10 cellular contexts compared by ENCODE assay signal in the genomic region with DNA sequence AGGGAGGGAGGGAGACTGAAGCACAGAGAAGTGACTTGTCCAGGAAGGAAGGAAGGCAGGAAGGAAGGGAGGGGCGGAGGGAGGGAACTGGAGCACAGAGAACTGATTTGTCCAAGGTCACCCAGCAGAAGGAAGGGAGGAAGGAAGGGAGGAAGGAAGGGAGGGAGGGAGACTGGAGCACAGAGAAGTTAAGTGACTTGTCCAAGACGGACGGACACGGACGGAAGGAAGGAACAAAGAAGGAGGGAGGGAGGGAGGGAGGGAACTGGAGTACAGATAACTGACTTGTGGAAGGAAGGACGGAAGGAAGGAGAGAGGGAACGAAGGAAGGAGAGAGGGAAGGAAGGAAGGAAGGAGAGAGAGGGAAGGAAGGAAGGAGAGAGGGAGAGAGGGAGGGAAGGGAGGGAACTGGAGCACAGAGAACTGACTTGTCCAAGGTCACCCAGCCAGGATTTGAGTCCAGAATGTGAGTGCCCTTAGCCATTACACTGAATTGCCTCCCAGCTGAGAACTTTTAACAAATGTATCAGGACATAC. TPM values are rescaled to one million over a fixed set of nuclear protein-coding genes. Genes with fewer than 3 reads are reported as not detected.
DNase-seq lines count a peak whose midpoint lies in the region; ATAC-seq and TF ChIP-seq lines count a peak whose summit lies in the region.
"Had no signal": no experiment of that assay in that cellular context is flagged by ENCODE, and none has a peak within 500 bp of the region (broad histone marks: within the 10 kb centered on the region; RNA-seq: fewer than 3 reads in every experiment).

No MANE protein-coding gene starts in this region.

- H3K4me2 ChIP-seq in fibroblast of lung (ENCODE audit: extremely low read depth, insufficient read depth, low read length) = no peak overlapping the region

- no peaks in the 10 kb centered on the region for H3K9me3 Mint-ChIP-seq in activated CD8-positive, alpha-beta T cell treated with anti-CD3 and anti-CD28 coated beads for 36 hours
- H3K9me3 Mint-ChIP-seq in activated CD8-positive, alpha-beta T cell treated with anti-CD3 and anti-CD28 coated beads, Interleukin-2, amount 10 ng/mL, durations not matched to agents 7 days and 5 days (ENCODE audit: insufficient read depth) = no peaks in the 10 kb centered on the region
- no peaks in the 10 kb centered on the region for H3K9me3 Mint-ChIP-seq in chondrocyte (ENCODE audit: low read depth)

- no peak overlapping the region for H3K27ac Mint-ChIP-seq in activated CD8-positive, alpha-beta T cell treated with anti-CD3 and anti-CD28 coated beads for 36 hours
- H3K27ac Mint-ChIP-seq in activated CD8-positive, alpha-beta T cell treated with anti-CD3 and anti-CD28 coated beads, Interleukin-2, amount 10 ng/mL, durations not matched to agents 7 days and 5 days = no peak overlapping the region
- H3K27ac Mint-ChIP-seq in chondrocyte (ENCODE audit: unreplicated experiment) = no peak overlapping the region

- no peak for DNase-seq in activated CD8-positive, alpha-beta T cell treated with anti-CD3 and anti-CD28 coated beads for 36 hours
- no peak for DNase-seq in activated CD8-positive, alpha-beta T cell treated with anti-CD3 and anti-CD28 coated beads, Interleukin-2, amount 10 ng/mL, durations not matched to agents 7 days and 5 days
- DNase-seq in RKO (ENCODE audit: low spot score) = peak; percentile 84
- no peak for DNase-seq in fibroblast of lung (ENCODE audit: low read depth in 2 of 2)
- no peak for DNase-seq in stomach
- no peak for DNase-seq in SIG-M5 (lab: John Stamatoyannopoulos, UW)
- DNase-seq in chondrocyte (ENCODE audit: low spot score) = no peak
- DNase-seq: heart right ventricle, NCI-H2029 treated with DMSO at 0.1 percent for 48 hours had no signal

- H3K9ac ChIP-seq in fibroblast of lung (ENCODE audit: insufficient read depth, low read length) = no peak overlapping the region

- CTCF ChIA-PET in activated CD8-positive, alpha-beta T cell treated with anti-CD3 and anti-CD28 coated beads for 36 hours (lab: Charles Lee) = no interaction called here
- CTCF ChIA-PET in activated CD8-positive, alpha-beta T cell treated with anti-CD3 and anti-CD28 coated beads, Interleukin-2, amount 10 ng/mL, durations not matched to agents 7 days and 5 days (lab: Charles Lee) = no interaction called here

- no peak for TF ChIP-seq POLR2A in stomach (IDR thresholded peaks at IDR 0.05)

- peaks cover 24% of the 10 kb centered on the region for H3K36me3 Mint-ChIP-seq in activated CD8-positive, alpha-beta T cell treated with anti-CD3 and anti-CD28 coated beads for 36 hours (ENCODE audit: low read depth)
- peaks cover 2% of the 10 kb centered on the region for H3K36me3 Mint-ChIP-seq in activated CD8-positive, alpha-beta T cell treated with anti-CD3 and anti-CD28 coated beads, Interleukin-2, amount 10 ng/mL, durations not matched to agents 7 days and 5 days (ENCODE audit: low read depth)
- no peaks in the 10 kb centered on the region for H3K36me3 Mint-ChIP-seq in chondrocyte (ENCODE audit: low read depth)

- H3K36me3 ChIP-seq in fibroblast of lung (ENCODE audit: control insufficient read depth, insufficient read depth, low read length) (no peaks in the 10 kb centered on the region), stomach (no peaks in the 10 kb centered on the region)
- H3K36me3 ChIP-seq: heart right ventricle had no signal

- POLR2A ChIA-PET in activated CD8-positive, alpha-beta T cell treated with anti-CD3 and anti-CD28 coated beads for 36 hours (lab: Charles Lee) = interaction anchor here (0.6 kb wide), 2 partner anchors 10 to 873 kb away, joined by 3 to 4 read pairs; no protein-coding TSS in a partner anchor
- POLR2A ChIA-PET in activated CD8-positive, alpha-beta T cell treated with anti-CD3 and anti-CD28 coated beads, Interleukin-2, amount 10 ng/mL, durations not matched to agents 7 days and 5 days (lab: Charles Lee) = no interaction called here

- peaks cover 3% of the 10 kb centered on the region for H3K4me1 ChIP-seq in fibroblast of lung (ENCODE audit: control insufficient read depth, extremely low read depth, insufficient read depth, low read length)
- peaks cover 0 to 32% (median 25%) of the 10 kb centered on the region in 4 donors for H3K4me1 ChIP-seq in stomach

- no peak for ATAC-seq in activated CD8-positive, alpha-beta T cell treated with anti-CD3 and anti-CD28 coated beads for 36 hours
- ATAC-seq in activated CD8-positive, alpha-beta T cell treated with anti-CD3 and anti-CD28 coated beads, Interleukin-2, amount 10 ng/mL, durations not matched to agents 7 days and 5 days = no peak
- ATAC-seq in HG03342 (IDR thresholded peaks at IDR 0.05; ENCODE audit: unreplicated experiment) = no peak

- no peaks in the 10 kb centered on the region for H3K79me2 ChIP-seq in fibroblast of lung (ENCODE audit: control insufficient read depth, insufficient read depth, low read length)

- H2AFZ ChIP-seq in fibroblast of lung (ENCODE audit: low read length) = peak overlapping the region; percentile 46

- H3K4me3 Mint-ChIP-seq in activated CD8-positive, alpha-beta T cell treated with anti-CD3 and anti-CD28 coated beads for 36 hours = peak overlapping the region; percentile 98
- no peak overlapping the region for H3K4me3 Mint-ChIP-seq in activated CD8-positive, alpha-beta T cell treated with anti-CD3 and anti-CD28 coated beads, Interleukin-2, amount 10 ng/mL, durations not matched to agents 7 days and 5 days
- no peak overlapping the region for H3K4me3 Mint-ChIP-seq in chondrocyte (ENCODE audit: unreplicated experiment)

- intact Hi-C loops in activated CD8-positive, alpha-beta T cell treated with anti-CD3 and anti-CD28 coated beads for 36 hours (cut with micrococcal nuclease) = no loop called here
- intact Hi-C loops in stomach (cut with DNase I; ENCODE audit: low total_unique reads) = no loop called here

- H3K27me3 Mint-ChIP-seq in activated CD8-positive, alpha-beta T cell treated with anti-CD3 and anti-CD28 coated beads for 36 hours = peaks cover 2% of the 10 kb centered on the region
- H3K27me3 Mint-ChIP-seq in activated CD8-positive, alpha-beta T cell treated with anti-CD3 and anti-CD28 coated beads, Interleukin-2, amount 10 ng/mL, durations not matched to agents 7 days and 5 days (ENCODE audit: low read depth) = peaks cover 2% of the 10 kb centered on the region
- H3K27me3 Mint-ChIP-seq in chondrocyte (ENCODE audit: low read depth) = no peaks in the 10 kb centered on the region

- no peak for TF ChIP-seq CTCF in activated CD8-positive, alpha-beta T cell treated with anti-CD3 and anti-CD28 coated beads for 36 hours (IDR thresholded peaks at IDR 0.05)
- TF ChIP-seq CTCF in fibroblast of lung (conservative IDR thresholded peaks at IDR 0.05 in 1 of 2, IDR thresholded peaks at IDR 0.05 in 1 of 2; ENCODE audit: low read depth in 1 of 2, low read length in 2 of 2) (no peak), stomach (IDR thresholded peaks at IDR 0.05) (no peak), chondrocyte (IDR thresholded peaks at IDR 0.05) (no peak)

- no peak overlapping the region for H3K4me3 ChIP-seq in fibroblast of lung (replicated peaks in 1 of 4; ENCODE audit: control extremely low read depth in 1 of 4, insufficient read depth in 1 of 4, low read depth in 3 of 4, low read length in 4 of 4)
- H3K4me3 ChIP-seq in stomach = peak overlapping the region in 3 of 4 donors; percentile 75 to 85 (median 78)

- H3K9me3 ChIP-seq in fibroblast of lung (ENCODE audit: control insufficient read depth, insufficient read depth, low read depth, low read length) (no peaks in the 10 kb centered on the region), stomach (no peaks in the 10 kb centered on the region)
- H3K9me3 ChIP-seq: heart right ventricle had no signal

- H3K27ac ChIP-seq in fibroblast of lung (ENCODE audit: insufficient read depth, low read length) (no peak overlapping the region), stomach (peak overlapping the region in 4 of 5 donors; percentile 28 to 84 (median 76))

- TF ChIP-seq EP300 in stomach (IDR thresholded peaks at IDR 0.05) = no peak

- peaks cover 28% of the 10 kb centered on the region for H3K4me1 Mint-ChIP-seq in activated CD8-positive, alpha-beta T cell treated with anti-CD3 and anti-CD28 coated beads for 36 hours (ENCODE audit: low read depth)
- H3K4me1 Mint-ChIP-seq in activated CD8-positive, alpha-beta T cell treated with anti-CD3 and anti-CD28 coated beads, Interleukin-2, amount 10 ng/mL, durations not matched to agents 7 days and 5 days (ENCODE audit: low read depth) = peaks cover 25% of the 10 kb centered on the region
- peaks cover 20% of the 10 kb centered on the region for H3K4me1 Mint-ChIP-seq in chondrocyte (ENCODE audit: low read depth)

- 20 to 38% (median 28%) methylated on average over 7 of the region's 7 CpGs for WGBS in stomach, 5 donors

- H4K20me1 ChIP-seq in fibroblast of lung (ENCODE audit: control insufficient read depth, extremely low read depth, insufficient read depth, low read length) = no peaks in the 10 kb centered on the region

- no peaks in the 10 kb centered on the region for H3K27me3 ChIP-seq in fibroblast of lung (ENCODE audit: control insufficient read depth, insufficient read depth, low read length)
- H3K27me3 ChIP-seq in stomach = no peaks in the 10 kb centered on the region

RNA-seq across cellular contexts. Expression of gene SLC35F2, which starts 1.5 kb away (rescaled TPM):
- total RNA-seq in activated CD8-positive, alpha-beta T cell treated with anti-CD3 and anti-CD28 coated beads for 36 hours = 10 to 100 TPM; 26.8 to 28.1 TPM
- total RNA-seq in activated CD8-positive, alpha-beta T cell treated with anti-CD3 and anti-CD28 coated beads, Interleukin-2, amount 10 ng/mL, durations not matched to agents 7 days and 5 days = 10 to 100 TPM in 1 of 2 experiments, 1 to 10 TPM in 1; 8.7 to 11.0 TPM
- total RNA-seq in fibroblast of lung (7.4 and 9.8 TPM in 2 replicates), stomach (10 to 100 TPM in 2 of 5 donors, 1 to 10 TPM in 3; 1.8 to 21.2 (median 9.4) TPM), chondrocyte (4.4 to 5.6 TPM (median 4.7 TPM) in 3 replicates)
- polyA plus RNA-seq in fibroblast of lung (2.8 and 9.0 TPM in 2 replicates), stomach (1 to 10 TPM; 5.1 to 8.7 (median 5.8) TPM)
- polyA plus RNA-seq in fibroblast of lung (2012) = 2.2 and 7.2 TPM in 2 replicates
- 2.0 and 10.0 TPM in 2 replicates for polyA minus RNA-seq in fibroblast of lung (ENCODE audit: low replicate concordance)

Comparison
In these comparisons a context has a peak if more than half of its experiments do, and no peak if none do; other contexts are left out.
1. H3K4me3 ChIP-seq: peak in stomach (3 of 4); none in fibroblast of lung (0 of 4).